ENCODE assay signal across 8 cellular contexts in the genomic region with DNA sequence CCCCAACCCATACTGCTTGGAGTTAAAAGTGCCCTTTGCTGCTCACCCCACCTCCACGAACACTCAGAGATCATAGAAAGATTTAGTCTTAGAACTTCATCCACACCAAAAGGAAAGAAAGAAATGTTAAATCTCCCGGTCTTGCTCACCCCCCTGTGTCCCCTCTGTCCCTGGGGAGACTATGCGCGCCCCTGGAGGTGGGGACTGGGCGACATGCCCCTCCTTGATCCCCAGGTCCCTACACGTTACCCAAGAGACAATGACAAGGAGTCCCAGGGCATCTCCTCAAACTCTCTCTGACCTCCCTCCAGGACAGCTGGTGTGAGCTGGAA. TPM values are rescaled to one million over a fixed set of nuclear protein-coding genes. Genes with fewer than 3 reads are reported as not detected.
A peak's percentile ranks its signal among the peaks of the same experiment; 100 is the strongest.
DNase-seq lines count a peak whose midpoint lies in the region; ATAC-seq and TF ChIP-seq lines count a peak whose summit lies in the region.

No MANE protein-coding gene starts in this region.

- peaks cover 50% of the 10 kb centered on the region for H3K36me3 Mint-ChIP-seq in CD4-positive, alpha-beta T cell (ENCODE audit: low read depth)

- CTCF ChIA-PET in CD4-positive, alpha-beta T cell (lab: Charles Lee), result interaction anchor here (1.1 to 1.2 kb wide), 2 partner anchors 46 to 96 kb away, joined by 3 to 4 read pairs; no protein-coding TSS in a partner anchor

- no peak for DNase-seq in CD4-positive, alpha-beta T cell
- no peak for DNase-seq in adipocyte (ENCODE audit: low read depth)
- no peak for DNase-seq in foreskin fibroblast
- DNase-seq in brain microvascular endothelial cell, result no peak
- DNase-seq in medulla oblongata (ENCODE audit: extremely low spot score), result no peak

- peak overlapping the region; percentile 99 for H3K27ac Mint-ChIP-seq in CD4-positive, alpha-beta T cell

- no peaks in the 10 kb centered on the region for H3K9me3 Mint-ChIP-seq in CD4-positive, alpha-beta T cell

- peak overlapping the region; percentile 77 for H3K27ac ChIP-seq in CD4-positive, alpha-beta T cell (ENCODE audit: low read depth, low read length)
- H3K27ac ChIP-seq in mucosa of rectum (ENCODE audit: low read depth in 2 of 2, low read length in 2 of 2), result peak overlapping the region in 1 of 2 donors; percentile 23
- H3K27ac ChIP-seq in brain microvascular endothelial cell, result no peak overlapping the region

- H3K36me3 ChIP-seq in adipocyte (ENCODE audit: control insufficient read depth, insufficient read depth, low read length, severe bottlenecking) (no peaks in the 10 kb centered on the region), mucosa of rectum (ENCODE audit: control insufficient read depth in 2 of 2, insufficient read depth in 2 of 2, low read length in 2 of 2) (no peaks in the 10 kb centered on the region), brain microvascular endothelial cell (replicated peaks) (no peaks in the 10 kb centered on the region)

- no peaks in the 10 kb centered on the region for H3K9me3 ChIP-seq in CD4-positive, alpha-beta T cell (ENCODE audit: control insufficient read depth, low read length)
- H3K9me3 ChIP-seq in adipocyte (ENCODE audit: control insufficient read depth, low read length) (peaks cover 3% of the 10 kb centered on the region), mucosa of rectum (ENCODE audit: control insufficient read depth in 2 of 2, low read length in 2 of 2) (no peaks in the 10 kb centered on the region)

- H3K9ac ChIP-seq in adipocyte (ENCODE audit: low read length), result no peak overlapping the region
- peak overlapping the region; percentile 29 to 53 for H3K9ac ChIP-seq in mucosa of rectum (ENCODE audit: low read depth in 1 of 2, low read length in 2 of 2)

- peak overlapping the region; percentile 74 for H3K4me3 ChIP-seq in adipocyte (ENCODE audit: low read length)
- peak overlapping the region; percentile 59 to 72 for H3K4me3 ChIP-seq in mucosa of rectum (ENCODE audit: low read length in 2 of 2)
- H3K4me3 ChIP-seq in foreskin fibroblast (ENCODE audit: low read depth in 1 of 2, low read length in 2 of 2), result peak overlapping the region in 1 of 2 donors; percentile 56
- no peak overlapping the region for H3K4me3 ChIP-seq in brain microvascular endothelial cell (ENCODE audit: low read depth, low read length)

- no peaks in the 10 kb centered on the region for H3K27me3 ChIP-seq in CD4-positive, alpha-beta T cell (ENCODE audit: control insufficient read depth, insufficient read depth, low read length)
- H3K27me3 ChIP-seq in adipocyte (replicated peaks; ENCODE audit: control insufficient read depth, insufficient read depth, low read length) (peaks cover 8% of the 10 kb centered on the region), mucosa of rectum (ENCODE audit: control insufficient read depth in 2 of 2, insufficient read depth in 2 of 2, low read length in 2 of 2) (peaks cover 0 to 2% of the 10 kb centered on the region in 2 donors), brain microvascular endothelial cell (replicated peaks) (no peaks in the 10 kb centered on the region)

- peak overlapping the region; percentile 98 for H3K4me3 Mint-ChIP-seq in CD4-positive, alpha-beta T cell

- ATAC-seq in CD4-positive, alpha-beta T cell (ENCODE audit: poor library complexity), result no peak
- ATAC-seq in HG02763 (IDR thresholded peaks at IDR 0.05; ENCODE audit: unreplicated experiment) (peak; percentile 28), HG02973 (IDR thresholded peaks at IDR 0.05; ENCODE audit: unreplicated experiment) (no peak)

- TF ChIP-seq CTCF in CD4-positive, alpha-beta T cell (IDR thresholded peaks at IDR 0.05), result no peak
- TF ChIP-seq CTCF in foreskin fibroblast (IDR thresholded peaks at IDR 0.05; ENCODE audit: low read depth, low read length) (no peak), brain microvascular endothelial cell (IDR thresholded peaks at IDR 0.05; ENCODE audit: low read depth, low read length, missing control alignments) (no peak)

- H3K4me1 Mint-ChIP-seq in CD4-positive, alpha-beta T cell (ENCODE audit: low read depth), result peaks cover 33% of the 10 kb centered on the region

- H3K4me1 ChIP-seq in adipocyte (ENCODE audit: control insufficient read depth, insufficient read depth, low read length), result no peaks in the 10 kb centered on the region
- no peaks in the 10 kb centered on the region for H3K4me1 ChIP-seq in mucosa of rectum (ENCODE audit: control insufficient read depth in 2 of 2, insufficient read depth in 2 of 2, low read length in 2 of 2)

- intact Hi-C loops in CD4-positive, alpha-beta T cell (cut with DNase I, micrococcal nuclease), result loop anchor here in 1 of 2 experiments (2.0 to 10.0 kb wide), 4 partner anchors 46 to 422 kb away; a partner anchor contains a TSS

- in situ Hi-C loops in brain microvascular endothelial cell (cut with HindIII; ENCODE audit: low pct_ligation_motif_present, low sequenced_read_pairs), result no loop called here

- POLR2A ChIA-PET in CD4-positive, alpha-beta T cell (lab: Charles Lee), result interaction anchor here (0.7 to 2.7 kb wide), 16 partner anchors 11 to 1039 kb away, joined by 3 to 16 read pairs (median 5); a partner anchor contains a TSS

- no peaks in the 10 kb centered on the region for H3K27me3 Mint-ChIP-seq in CD4-positive, alpha-beta T cell

RNA-seq across cellular contexts. Expression of a gene that starts 0.6 kb away (rescaled TPM):
- total RNA-seq in CD4-positive, alpha-beta T cell, result 100 to 1,000 TPM; 236 to 259 TPM
